In the genomic region with DNA sequence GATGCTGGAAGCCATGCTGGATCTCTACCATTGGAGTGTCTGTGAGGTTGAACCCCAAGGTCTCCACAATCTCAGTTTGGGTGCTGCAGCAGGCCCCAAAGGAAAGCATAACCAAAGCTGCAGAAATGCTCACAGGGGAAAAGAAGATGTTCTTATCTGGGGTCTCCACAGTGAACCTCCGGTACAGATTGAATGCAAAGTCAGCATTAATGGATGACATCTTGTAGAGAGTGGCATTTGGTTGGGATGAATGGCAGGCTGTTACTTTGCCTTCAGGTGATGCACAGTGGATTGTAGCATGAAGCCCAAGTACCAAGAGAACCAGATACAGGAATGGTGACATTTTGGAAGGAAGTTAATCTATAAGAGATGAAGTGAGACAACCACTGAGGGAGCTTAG, we compare ENCODE assay signal across 36 cellular contexts. TPM values are rescaled to one million over a fixed set of nuclear protein-coding genes. Genes with fewer than 3 reads are reported as not detected.
"Had no signal": no experiment of that assay in that cellular context is flagged by ENCODE, and none has a peak within 500 bp of the region (broad histone marks: within the 10 kb centered on the region; RNA-seq: fewer than 3 reads in every experiment).

No MANE protein-coding gene starts in this region.

- H3K4me1 Mint-ChIP-seq: naive thymus-derived CD8-positive, alpha-beta T cell; nephron progenitor cell; neural crest cell; stimulated activated memory B cell treated with anti-CD40 and anti-IgM and Interleukin-4, amounts not matched to agents 10 μg/mL and 1 μg/mL and 100 μg/mL, for 72 hours had no signal

- H3K9me3 Mint-ChIP-seq: stimulated activated memory B cell treated with anti-CD40 and anti-IgM and Interleukin-4, amounts not matched to agents 10 μg/mL and 1 μg/mL and 100 μg/mL, for 72 hours; stimulated activated naive CD8-positive, alpha-beta T cell treated with anti-CD3 and anti-CD28 coated beads, Interleukin-15, Interleukin-2, amounts not matched to agents 100 ng/mL and 50 ng/mL, for 24 hours had no signal

- H3K79me2 ChIP-seq: parathyroid adenoma had no signal

- H3K27me3 Mint-ChIP-seq: naive thymus-derived CD8-positive, alpha-beta T cell; progenitor cell of endocrine pancreas; stimulated activated memory B cell treated with anti-CD40 and anti-IgM and Interleukin-4, amounts not matched to agents 10 μg/mL and 1 μg/mL and 100 μg/mL, for 72 hours; stimulated activated naive CD8-positive, alpha-beta T cell treated with anti-CD3 and anti-CD28 coated beads, Interleukin-15, Interleukin-2, amounts not matched to agents 100 ng/mL and 50 ng/mL, for 24 hours had no signal

- H3K4me3 ChIP-seq: ovary, psoas muscle, skin epidermis, smooth muscle cell, spleen, stomach, thoracic aorta, thyroid gland, tibial nerve, upper lobe of left lung, vagina had no signal

- ATAC-seq: naive thymus-derived CD8-positive, alpha-beta T cell; natural killer cell treated with Interleukin-12 subunit alpha and Interleukin-12 subunit beta and Interleukin-15 and Interleukin-18, amount 100 ng/mL, for 72 hours; psoas muscle; right cardiac atrium; sciatic nerve; stimulated activated memory B cell treated with anti-CD40 and anti-IgM and Interleukin-4, amounts not matched to agents 10 μg/mL and 1 μg/mL and 100 μg/mL, for 72 hours had no signal

- H3K4me1 ChIP-seq: parathyroid adenoma, psoas muscle, spleen, stomach, thyroid gland, tibial nerve, upper lobe of left lung, vagina had no signal

- H3K36me3 Mint-ChIP-seq: naive thymus-derived CD8-positive, alpha-beta T cell; natural killer cell treated with Interleukin-12 subunit alpha and Interleukin-12 subunit beta and Interleukin-15 and Interleukin-18, amount 100 ng/mL, for 72 hours; stimulated activated memory B cell treated with anti-CD40 and anti-IgM and Interleukin-4, amounts not matched to agents 10 μg/mL and 1 μg/mL and 100 μg/mL, for 72 hours had no signal

- FAIRE-seq: urothelium cell line had no signal

- H2AFZ ChIP-seq: parathyroid adenoma had no signal

- H3K9me3 ChIP-seq: ovary, psoas muscle, spleen, stomach, thoracic aorta, thyroid gland, tibial nerve, upper lobe of left lung, vagina had no signal

- H3K36me3 ChIP-seq: ovary, spleen, stomach, thoracic aorta, thyroid gland, tibial nerve, upper lobe of left lung, vagina had no signal

- DNase-seq: naive thymus-derived CD8-positive, alpha-beta T cell; nephron progenitor cell; occipital lobe; ovary; posterior cingulate gyrus; psoas muscle; right cardiac atrium; spleen; stimulated activated CD4-positive, alpha-beta T cell treated with anti-CD3 and anti-CD28 coated beads, Interleukin-12 subunit alpha, Interleukin-12 subunit beta, amount 100 ng/mL, for 4 hours; stimulated activated CD4-positive, alpha-beta T cell treated with anti-CD3 and anti-CD28 coated beads, Interleukin-1b, Interleukin-23, amount 100 ng/mL, for 48 hours; stimulated activated CD4-positive, alpha-beta T cell treated with anti-CD3 and anti-CD28 coated beads, Interleukin-4, amount 100 ng/mL, for 1 hour; stimulated activated CD4-positive, alpha-beta T cell treated with anti-CD3 and anti-CD28 coated beads, Interleukin-4, amount 100 ng/mL, for 4 hours; stimulated activated CD8-positive, alpha-beta memory T cell treated with anti-CD3 and anti-CD28 coated beads, Interleukin-4, amount 100 ng/mL, for 48 hours; stimulated activated naive CD4-positive, alpha-beta T cell treated with Interleukin-2 at 50 U/mL for 16 hours; stomach; thyroid gland; trophoblast cell; upper lobe of left lung had no signal

- H3K27me3 ChIP-seq: ovary, spleen, stomach, thyroid gland, upper lobe of left lung, vagina had no signal

- H3K27ac Mint-ChIP-seq: natural killer cell treated with Interleukin-12 subunit alpha and Interleukin-12 subunit beta and Interleukin-15 and Interleukin-18, amount 100 ng/mL, for 72 hours; nephron progenitor cell; progenitor cell of endocrine pancreas; stimulated activated memory B cell treated with anti-CD40 and anti-IgM and Interleukin-4, amounts not matched to agents 10 μg/mL and 1 μg/mL and 100 μg/mL, for 72 hours; stimulated activated naive CD8-positive, alpha-beta T cell treated with anti-CD3 and anti-CD28 coated beads, Interleukin-15, Interleukin-2, amounts not matched to agents 100 ng/mL and 50 ng/mL, for 24 hours had no signal

- H3K4me2 ChIP-seq: smooth muscle cell had no signal

- H3K4me3 Mint-ChIP-seq: naive thymus-derived CD8-positive, alpha-beta T cell; natural killer cell treated with Interleukin-12 subunit alpha and Interleukin-12 subunit beta and Interleukin-15 and Interleukin-18, amount 100 ng/mL, for 72 hours; nephron progenitor cell; neural crest cell; stimulated activated memory B cell treated with anti-CD40 and anti-IgM and Interleukin-4, amounts not matched to agents 10 μg/mL and 1 μg/mL and 100 μg/mL, for 72 hours; stimulated activated naive CD8-positive, alpha-beta T cell treated with anti-CD3 and anti-CD28 coated beads, Interleukin-15, Interleukin-2, amounts not matched to agents 100 ng/mL and 50 ng/mL, for 24 hours had no signal

- H3K27ac ChIP-seq: ovary, parathyroid adenoma, psoas muscle, skin epidermis, spleen, stomach, thoracic aorta, thyroid gland, tibial nerve, upper lobe of left lung, vagina had no signal

- H3K9ac ChIP-seq: parathyroid adenoma had no signal

RNA-seq across cellular contexts. Expression of gene SERPINA7, which starts 1.8 kb away (rescaled TPM):
- total RNA-seq: naive thymus-derived CD8-positive, alpha-beta T cell; natural killer cell treated with Interleukin-12 subunit alpha and Interleukin-12 subunit beta and Interleukin-15 and Interleukin-18, amount 100 ng/mL, for 72 hours; neural crest cell; occipital lobe; osteoblast; progenitor cell of endocrine pancreas; psoas muscle; renal cortical epithelial cell; right cardiac atrium; sciatic nerve; smooth muscle cell; spleen; stomach; subcutaneous adipose tissue; temporal lobe; thoracic aorta; thyroid gland; tibial nerve; ureter; vagina had no signal
- polyA plus RNA-seq: naive thymus-derived CD8-positive, alpha-beta T cell; psoas muscle; right cardiac atrium; smooth muscle cell; spleen; stomach had no signal
